Comparison of ENCODE assay signal across 10 cellular contexts in the genomic region with DNA sequence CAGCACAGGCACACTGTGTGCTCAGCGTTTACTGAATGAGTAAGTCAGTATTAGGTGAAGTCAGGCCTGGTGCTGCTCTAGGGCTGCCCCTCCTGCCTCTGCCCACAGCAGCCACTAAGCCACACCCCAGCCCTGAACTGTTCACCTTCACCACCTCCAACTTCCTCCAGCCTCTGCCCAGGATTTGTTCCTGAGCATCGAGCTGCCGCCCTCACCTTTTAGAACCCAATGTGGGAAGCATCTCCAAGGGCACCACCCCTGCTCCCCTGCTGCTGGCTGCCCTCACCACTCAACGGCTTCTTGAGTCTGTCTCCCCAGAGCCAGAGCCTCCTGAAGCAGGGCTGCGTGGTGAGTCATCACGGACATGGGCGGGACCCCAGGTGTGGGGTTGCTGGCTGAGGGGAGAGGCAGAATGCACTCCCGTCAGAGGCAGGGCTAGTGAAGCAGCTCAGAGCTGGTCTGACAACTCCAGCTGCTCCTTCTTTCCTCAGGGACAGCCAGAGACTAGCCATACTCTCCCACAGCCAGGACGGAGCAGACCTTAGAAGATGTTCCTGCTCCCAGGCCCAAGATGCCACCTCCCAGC. TPM values are rescaled to one million over a fixed set of nuclear protein-coding genes. Genes with fewer than 3 reads are reported as not detected.
A peak's percentile ranks its signal among the peaks of the same experiment; 100 is the strongest.
DNase-seq lines count a peak whose midpoint lies in the region; ATAC-seq lines count a peak whose summit lies in the region.
"Had no signal": no experiment of that assay in that cellular context is flagged by ENCODE, and none has a peak within 500 bp of the region (broad histone marks: within the 10 kb centered on the region; RNA-seq: fewer than 3 reads in every experiment).

No MANE protein-coding gene starts in this region.

- no peaks in the 10 kb centered on the region for H3K27me3 ChIP-seq in MG63
- H3K27me3 ChIP-seq: neutrophil had no signal

- H3K27me3 Mint-ChIP-seq in activated T-cell treated with anti-CD3 and anti-CD28 coated beads, Interleukin-2, amount 50 U/mL, for 24 hours = no peaks in the 10 kb centered on the region

- intact Hi-C loops in Right ventricle myocardium inferior (cut with DNase I) = no loop called here
- intact Hi-C loops in cardiac septum (cut with DNase I) = no loop called here

- peaks cover 42% of the 10 kb centered on the region for H3K4me1 Mint-ChIP-seq in activated T-cell treated with anti-CD3 and anti-CD28 coated beads, Interleukin-2, amount 50 U/mL, for 24 hours (ENCODE audit: low read depth)
- H3K4me1 Mint-ChIP-seq in stimulated activated effector memory CD8-positive, alpha-beta T cell treated with anti-CD3 and anti-CD28 coated beads, Interleukin-12 subunit alpha, Interleukin-12 subunit beta, amount 100 ng/mL, for 72 hours = peaks cover 47% of the 10 kb centered on the region

- peaks cover 34% of the 10 kb centered on the region for H3K36me3 Mint-ChIP-seq in activated T-cell treated with anti-CD3 and anti-CD28 coated beads, Interleukin-2, amount 50 U/mL, for 24 hours (ENCODE audit: low read depth)
- peaks cover 10% of the 10 kb centered on the region for H3K36me3 Mint-ChIP-seq in stimulated activated effector memory CD8-positive, alpha-beta T cell treated with anti-CD3 and anti-CD28 coated beads, Interleukin-12 subunit alpha, Interleukin-12 subunit beta, amount 100 ng/mL, for 72 hours

- H3K27ac Mint-ChIP-seq in activated T-cell treated with anti-CD3 and anti-CD28 coated beads, Interleukin-2, amount 50 U/mL, for 24 hours = peak overlapping the region; percentile 80
- peak overlapping the region; percentile 95 for H3K27ac Mint-ChIP-seq in stimulated activated effector memory CD8-positive, alpha-beta T cell treated with anti-CD3 and anti-CD28 coated beads, Interleukin-12 subunit alpha, Interleukin-12 subunit beta, amount 100 ng/mL, for 72 hours

- H3K4me3 Mint-ChIP-seq in activated T-cell treated with anti-CD3 and anti-CD28 coated beads, Interleukin-2, amount 50 U/mL, for 24 hours = no peak overlapping the region
- H3K4me3 Mint-ChIP-seq in stimulated activated effector memory CD8-positive, alpha-beta T cell treated with anti-CD3 and anti-CD28 coated beads, Interleukin-12 subunit alpha, Interleukin-12 subunit beta, amount 100 ng/mL, for 72 hours = peak overlapping the region; percentile 59

- DNase-seq in Right ventricle myocardium inferior (ENCODE audit: missing footprints) (peak; percentile 40), cardiac septum (ENCODE audit: low spot score) (no peak), iris pigment epithelial cell (ENCODE audit: low read depth) (peak; percentile 62), HuH-7 (ENCODE audit: low spot score) (no peak), GM19240 (ENCODE audit: insufficient read length, low spot score) (no peak), MG63 (no peak)
- peak; percentile 74 for DNase-seq in activated T-cell treated with anti-CD3 and anti-CD28 coated beads, Interleukin-2, amount 50 U/mL, for 24 hours
- peak; percentile 57 to 84 for DNase-seq in stimulated activated effector memory CD8-positive, alpha-beta T cell treated with anti-CD3 and anti-CD28 coated beads, Interleukin-12 subunit alpha, Interleukin-12 subunit beta, amount 100 ng/mL, for 72 hours (ENCODE audit: low spot score in 2 of 2)

- ATAC-seq in Right ventricle myocardium inferior = no peak
- peak; percentile 86 for ATAC-seq in stimulated activated effector memory CD8-positive, alpha-beta T cell treated with anti-CD3 and anti-CD28 coated beads, Interleukin-12 subunit alpha, Interleukin-12 subunit beta, amount 100 ng/mL, for 72 hours

- no peaks in the 10 kb centered on the region for H3K9me3 ChIP-seq in MG63
- H3K9me3 ChIP-seq: neutrophil had no signal

- no peaks in the 10 kb centered on the region for H3K9me3 Mint-ChIP-seq in activated T-cell treated with anti-CD3 and anti-CD28 coated beads, Interleukin-2, amount 50 U/mL, for 24 hours
- no peaks in the 10 kb centered on the region for H3K9me3 Mint-ChIP-seq in stimulated activated effector memory CD8-positive, alpha-beta T cell treated with anti-CD3 and anti-CD28 coated beads, Interleukin-12 subunit alpha, Interleukin-12 subunit beta, amount 100 ng/mL, for 72 hours

- no peaks in the 10 kb centered on the region; the same call in none of the 2 replicates for H3K36me3 ChIP-seq in MG63

- no peak overlapping the region for H3K4me3 ChIP-seq in MG63
- H3K4me3 ChIP-seq: SK-N-MC had no signal

RNA-seq across cellular contexts. Expression of a gene that starts 5.8 kb away (rescaled TPM):
- total RNA-seq in Right ventricle myocardium inferior = 39.0 TPM
- 42.0 TPM for total RNA-seq in cardiac septum
- total RNA-seq in MG63 (2014; rRNA removed; shearing (Covaris generic); ENCODE audit: low replicate concordance) = 15.5 and 30.7 TPM in 2 replicates

RNA-seq across cellular contexts. Expression of a gene that starts 11.3 kb away (rescaled TPM):
- total RNA-seq in Right ventricle myocardium inferior (32.8 TPM), cardiac septum (24.5 TPM)
- 8.0 and 13.5 TPM in 2 replicates for total RNA-seq in MG63 (2014; rRNA removed; shearing (Covaris generic); ENCODE audit: low replicate concordance)

RNA-seq across cellular contexts. Expression of a gene that starts 13.4 kb away (rescaled TPM):
- 70.1 TPM for total RNA-seq in Right ventricle myocardium inferior
- 51.6 TPM for total RNA-seq in cardiac septum
- total RNA-seq in MG63 (2014; rRNA removed; shearing (Covaris generic); ENCODE audit: low replicate concordance) = 1.4 TPM in 1 of 2 replicates, not detected in the other

RNA-seq across cellular contexts. Expression of a gene that starts 17.5 kb away (rescaled TPM):
- total RNA-seq in Right ventricle myocardium inferior = 1.4 TPM
- 1.3 TPM for total RNA-seq in cardiac septum
- 3.0 and 8.0 TPM in 2 replicates for total RNA-seq in MG63 (2014; rRNA removed; shearing (Covaris generic); ENCODE audit: low replicate concordance)

RNA-seq across cellular contexts. Expression of a gene that starts 17.5 kb away (rescaled TPM):
- 5.8 TPM for total RNA-seq in Right ventricle myocardium inferior
- total RNA-seq in cardiac septum = 8.5 TPM
- 1.1 and 6.4 TPM in 2 replicates for total RNA-seq in MG63 (2014; rRNA removed; shearing (Covaris generic); ENCODE audit: low replicate concordance)

Comparison
In these comparisons a context has a peak if more than half of its experiments do, and no peak if none do; other contexts are left out.
1. DNase-seq: peak in Right ventricle myocardium inferior (single experiment), activated T-cell treated with anti-CD3 and anti-CD28 coated beads, Interleukin-2, amount 50 U/mL, for 24 hours (single experiment), iris pigment epithelial cell (single experiment) and stimulated activated effector memory CD8-positive, alpha-beta T cell treated with anti-CD3 and anti-CD28 coated beads, Interleukin-12 subunit alpha, Interleukin-12 subunit beta, amount 100 ng/mL, for 72 hours (2 of 2); none in cardiac septum (single experiment), HuH-7 (single experiment), GM19240 (single experiment) and MG63 (single experiment).
2. RNA of a gene that starts 13.4 kb away (total RNA-seq): 70.1 TPM in Right ventricle myocardium inferior (single experiment) and 51.6 TPM in cardiac septum (single experiment); 1.4 TPM in MG63; every median in the first group is over 10 times any median in the second.